In the genomic region with DNA sequence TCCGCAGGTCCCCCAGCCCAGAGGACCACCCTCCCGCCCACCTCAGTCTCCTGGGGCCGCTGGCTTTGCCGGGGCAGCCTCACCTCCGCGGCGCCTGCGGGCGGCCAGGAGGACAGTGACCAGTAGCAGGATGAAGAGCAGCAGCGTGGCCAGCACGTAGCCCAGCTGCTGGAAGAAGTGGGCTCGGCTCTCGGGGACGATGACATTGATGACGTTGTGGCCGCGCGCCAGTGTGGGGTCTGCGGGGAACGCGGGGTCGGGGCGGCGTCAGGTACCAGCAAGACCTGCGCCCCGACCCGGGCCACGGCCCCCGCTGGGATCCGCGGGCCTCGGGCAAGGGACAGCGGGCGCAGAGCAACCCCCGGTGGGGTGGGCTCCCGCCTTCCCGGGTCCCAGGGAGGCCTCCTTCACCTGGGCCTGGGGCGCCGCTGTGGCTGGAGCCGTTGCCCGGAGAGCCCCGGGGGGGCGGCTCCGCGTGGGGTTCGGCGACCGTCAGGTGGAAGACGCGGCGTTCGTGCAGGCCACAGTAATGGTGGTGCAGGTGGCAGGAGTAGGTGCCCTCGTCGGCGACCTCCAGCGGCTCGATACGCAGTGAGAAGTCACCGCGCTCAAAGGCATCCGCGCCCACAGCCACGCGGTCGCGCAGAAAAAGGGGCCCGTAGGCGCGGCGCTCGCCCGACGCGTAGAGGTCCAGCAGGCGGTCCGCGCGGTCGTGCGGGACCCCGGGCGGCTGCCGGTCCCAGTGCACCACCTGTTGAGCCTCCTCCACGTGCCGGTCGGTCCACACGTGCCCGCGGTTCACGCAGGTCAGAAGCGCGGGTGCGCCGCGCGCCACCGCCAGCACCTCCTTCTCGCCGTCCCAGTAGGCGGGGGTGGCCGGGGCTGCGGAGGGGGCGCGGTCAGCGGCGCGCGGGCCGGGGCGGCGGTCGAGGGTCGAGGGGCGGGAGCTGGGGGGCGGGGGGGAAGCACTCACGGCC, we compare ENCODE assay signal across 12 cellular contexts. TPM values are rescaled to one million over a fixed set of nuclear protein-coding genes. Genes with fewer than 3 reads are reported as not detected.
DNase-seq lines count a peak whose midpoint lies in the region; ATAC-seq and TF ChIP-seq lines count a peak whose summit lies in the region.
"Had no signal": no experiment of that assay in that cellular context is flagged by ENCODE, and none has a peak within 500 bp of the region (broad histone marks: within the 10 kb centered on the region; RNA-seq: fewer than 3 reads in every experiment).

No MANE protein-coding gene starts in this region.

- H3K27me3 ChIP-seq in WERI-Rb-1 (ENCODE audit: insufficient read depth, low read depth, severe bottlenecking) (no peaks in the 10 kb centered on the region), testis (no peaks in the 10 kb centered on the region), Karpas-422 (ENCODE audit: low read length) (no peaks in the 10 kb centered on the region)

- H3K4me3 ChIP-seq in WERI-Rb-1 (ENCODE audit: low read depth, low read length) = no peak overlapping the region
- H3K4me3 ChIP-seq in iPS-18c (ENCODE audit: insufficient read depth, low read depth, low read length) = peak overlapping the region; percentile 40
- peak overlapping the region; percentile 44 to 45 for H3K4me3 ChIP-seq in testis
- H3K4me3 ChIP-seq in Karpas-422 (ENCODE audit: low read length) = no peak overlapping the region

- no peaks in the 10 kb centered on the region for H3K9me2 ChIP-seq in Karpas-422 (replicated peaks; ENCODE audit: insufficient read depth, low read length)

- H3K27ac Mint-ChIP-seq in activated T-cell treated with anti-CD3 and anti-CD28 coated beads, Interleukin-2, amount 50 U/mL, for 24 hours = no peak overlapping the region
- H3K27ac Mint-ChIP-seq: CD4-positive, CD25-positive, alpha-beta regulatory T cell had no signal

- H3K36me3 ChIP-seq in WERI-Rb-1 (peaks cover 31% of the 10 kb centered on the region), testis (ENCODE audit: low read depth, missing control alignments) (no peaks in the 10 kb centered on the region), Karpas-422 (ENCODE audit: insufficient read depth, low read length) (no peaks in the 10 kb centered on the region)
- H3K36me3 ChIP-seq: adrenal gland had no signal

- TF ChIP-seq CTCF in WERI-Rb-1 (IDR thresholded peaks at IDR 0.05; ENCODE audit: low read depth, low read length) (no peak), testis (IDR thresholded peaks at IDR 0.05) (no peak)

- peaks cover 11% of the 10 kb centered on the region; the same call in 1 of the 2 replicates for H4K20me1 ChIP-seq in Karpas-422 (ENCODE audit: insufficient read depth, low read depth, low read length)

- no peak overlapping the region for H3K9ac ChIP-seq in Karpas-422 (ENCODE audit: low read length)

- no peak overlapping the region for H3K4me2 ChIP-seq in Karpas-422 (ENCODE audit: low read depth, low read length, poor library complexity, severe bottlenecking)

- H3K9me3 ChIP-seq in WERI-Rb-1 (ENCODE audit: severe bottlenecking) = no peaks in the 10 kb centered on the region
- H3K9me3 ChIP-seq in iPS-18c (ENCODE audit: control insufficient read depth, insufficient read depth, low read length) = peaks cover 2% of the 10 kb centered on the region
- H3K9me3 ChIP-seq in testis = no peaks in the 10 kb centered on the region
- no peaks in the 10 kb centered on the region for H3K9me3 ChIP-seq in Karpas-422 (ENCODE audit: low read length)
- H3K9me3 ChIP-seq: adrenal gland had no signal

- 41 to 42% methylated on average over 21 to 46 of the region's 116 CpGs for WGBS in testis, 2 donors

- peaks cover 40% of the 10 kb centered on the region for H3K27me3 Mint-ChIP-seq in activated T-cell treated with anti-CD3 and anti-CD28 coated beads, Interleukin-2, amount 50 U/mL, for 24 hours

- H3K9me3 Mint-ChIP-seq in activated T-cell treated with anti-CD3 and anti-CD28 coated beads, Interleukin-2, amount 50 U/mL, for 24 hours = no peaks in the 10 kb centered on the region
- H3K9me3 Mint-ChIP-seq: CD4-positive, CD25-positive, alpha-beta regulatory T cell had no signal

- H3K36me3 Mint-ChIP-seq in activated T-cell treated with anti-CD3 and anti-CD28 coated beads, Interleukin-2, amount 50 U/mL, for 24 hours (ENCODE audit: low read depth) = no peaks in the 10 kb centered on the region
- H3K36me3 Mint-ChIP-seq: CD4-positive, CD25-positive, alpha-beta regulatory T cell had no signal

- peak; percentile 59 for DNase-seq in activated T-cell treated with anti-CD3 and anti-CD28 coated beads, Interleukin-2, amount 50 U/mL, for 24 hours
- no peak for DNase-seq in activated T-cell treated with anti-CD3 and anti-CD28 coated beads, Interleukin-2, amount 50 U/mL, for 48 hours
- DNase-seq in WERI-Rb-1 (no peak), testis (no peak), NCI-H1436 treated with DMSO at 0.1 percent for 48 hours (lab: John Stamatoyannopoulos, UW) (no peak), Karpas-422 (no peak)
- DNase-seq: CD4-positive, CD25-positive, alpha-beta regulatory T cell; NCI-H774; stimulated activated CD4-positive, alpha-beta T cell treated with anti-CD3 and anti-CD28 coated beads, Interleukin-4, amount 100 ng/mL, for 1 hour had no signal

- H3K4me1 ChIP-seq in testis (peaks cover 47% of the 10 kb centered on the region), Karpas-422 (ENCODE audit: low read length) (peaks cover 23% of the 10 kb centered on the region)

- no peak overlapping the region for H2AFZ ChIP-seq in Karpas-422 (ENCODE audit: low read length)

- no peak overlapping the region for H3K4me3 Mint-ChIP-seq in activated T-cell treated with anti-CD3 and anti-CD28 coated beads, Interleukin-2, amount 50 U/mL, for 24 hours

- no peaks in the 10 kb centered on the region for H3K79me2 ChIP-seq in Karpas-422 (ENCODE audit: low read length)

- peaks cover 18% of the 10 kb centered on the region for H3K4me1 Mint-ChIP-seq in activated T-cell treated with anti-CD3 and anti-CD28 coated beads, Interleukin-2, amount 50 U/mL, for 24 hours (ENCODE audit: low read depth)

- ATAC-seq in HG03439 (IDR thresholded peaks at IDR 0.05; ENCODE audit: unreplicated experiment) = no peak

- intact Hi-C loops in testis (cut with DNase I; ENCODE audit: low total_unique reads) = no loop called here

- H3K27ac ChIP-seq in WERI-Rb-1 = peak overlapping the region; percentile 73
- H3K27ac ChIP-seq in testis = peak overlapping the region in 1 of 2 donors; percentile 64
- no peak overlapping the region for H3K27ac ChIP-seq in Karpas-422 (ENCODE audit: low read length)

- no peak for TF ChIP-seq POLR2A in testis (IDR thresholded peaks at IDR 0.05)

RNA-seq across cellular contexts. Expression of a gene that starts 3.8 kb away (rescaled TPM):
- 100 to 1,000 TPM in 1 of 2 donors, 10 to 100 TPM in 1; 60.2 to 102 TPM for total RNA-seq in testis
- polyA plus RNA-seq in testis (ENCODE audit: insufficient read depth, low read depth, low replicate concordance) = 63.3 TPM
- not detected in 2 replicates for total RNA-seq in Karpas-422 (2014; rRNA removed; shearing (Covaris generic); ENCODE audit: low replicate concordance)
- polyA plus RNA-seq: CD4-positive, CD25-positive, alpha-beta regulatory T cell had no signal

RNA-seq across cellular contexts. Expression of a gene that starts 5.3 kb away (rescaled TPM):
- 100 to 1,000 TPM; 169 to 183 TPM for total RNA-seq in testis
- 65.8 TPM for polyA plus RNA-seq in testis (ENCODE audit: insufficient read depth, low read depth, low replicate concordance)
- 36.0 and 104 TPM in 2 replicates for total RNA-seq in Karpas-422 (2014; rRNA removed; shearing (Covaris generic); ENCODE audit: low replicate concordance)

RNA-seq across cellular contexts. Expression of a gene that starts 20.4 kb away (rescaled TPM):
- total RNA-seq in testis = 100 to 1,000 TPM; 224 to 328 TPM
- polyA plus RNA-seq in testis (ENCODE audit: insufficient read depth, low read depth, low replicate concordance) = 313 TPM
- total RNA-seq in Karpas-422 (2014; rRNA removed; shearing (Covaris generic); ENCODE audit: low replicate concordance) = 49.1 and 150 TPM in 2 replicates

RNA-seq across cellular contexts. Expression of a gene that starts 23.5 kb away (rescaled TPM):
- 1 to 10 TPM; 1.5 TPM for total RNA-seq in testis
- polyA plus RNA-seq in testis (ENCODE audit: insufficient read depth, low read depth, low replicate concordance) = 0.66 TPM
- total RNA-seq in Karpas-422 (2014; rRNA removed; shearing (Covaris generic); ENCODE audit: low replicate concordance) = 49.2 and 82.6 TPM in 2 replicates

RNA-seq across cellular contexts. Expression of a gene that starts 30.0 kb away (rescaled TPM):
- total RNA-seq in testis = 10 to 100 TPM; 64.4 to 82.3 TPM
- polyA plus RNA-seq in testis (ENCODE audit: insufficient read depth, low read depth, low replicate concordance) = 129 TPM
- total RNA-seq in Karpas-422 (2014; rRNA removed; shearing (Covaris generic); ENCODE audit: low replicate concordance) = 35.0 and 74.7 TPM in 2 replicates

Comparison
In these comparisons a context has a peak if more than half of its experiments do, and no peak if none do; other contexts are left out.
1. H3K4me3 ChIP-seq: peak in iPS-18c (single experiment) and testis (2 of 2); none in WERI-Rb-1 (single experiment) and Karpas-422 (single experiment).
2. RNA of a gene that starts 3.8 kb away (total RNA-seq): 60.2 to 102 TPM in testis; not detected in Karpas-422; every median in the first group is over 10 times any median in the second.